9 cellular contexts compared by ENCODE assay signal in the genomic region with DNA sequence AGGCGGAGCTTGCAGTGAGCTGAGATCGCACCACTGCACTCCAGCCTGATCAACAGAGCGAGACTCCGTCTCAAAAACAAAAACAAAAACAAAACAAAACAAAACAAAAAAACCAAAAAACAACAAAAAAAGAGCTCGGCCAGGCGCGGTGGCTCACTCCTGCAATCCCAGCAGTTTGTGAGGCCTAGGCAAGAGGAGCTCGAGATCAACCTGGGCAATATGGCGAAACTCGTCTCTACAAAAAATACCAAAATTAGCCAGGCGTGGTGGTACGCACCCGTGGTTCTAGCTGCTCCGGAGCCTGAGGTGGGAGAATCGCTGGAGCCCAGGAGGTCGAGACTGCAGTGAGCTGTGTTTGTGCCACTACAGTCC. TPM values are rescaled to one million over a fixed set of nuclear protein-coding genes. Genes with fewer than 3 reads are reported as not detected.
DNase-seq lines count a peak whose midpoint lies in the region; ATAC-seq and TF ChIP-seq lines count a peak whose summit lies in the region.
"Had no signal": no experiment of that assay in that cellular context is flagged by ENCODE, and none has a peak within 500 bp of the region (broad histone marks: within the 10 kb centered on the region; RNA-seq: fewer than 3 reads in every experiment).

No MANE protein-coding gene starts in this region.

- TF ChIP-seq CTCF in CD4-positive, alpha-beta T cell (IDR thresholded peaks at IDR 0.05): no peak
- TF ChIP-seq CTCF in ascending aorta (IDR thresholded peaks at IDR 0.05) (no peak), natural killer cell (IDR thresholded peaks at IDR 0.05) (no peak)

- no peaks in the 10 kb centered on the region for H3K27me3 ChIP-seq in CD4-positive, alpha-beta T cell (ENCODE audit: control insufficient read depth, insufficient read depth, low read length)
- H3K27me3 ChIP-seq in HUES64 (ENCODE audit: insufficient read depth, low read length): peaks cover 10% of the 10 kb centered on the region
- H3K27me3 ChIP-seq in ascending aorta: no peaks in the 10 kb centered on the region

- peak overlapping the region; percentile 94 for H3K27ac Mint-ChIP-seq in CD4-positive, alpha-beta T cell
- H3K27ac Mint-ChIP-seq in natural killer cell: peak overlapping the region; percentile 84 to 91

- H3K36me3 ChIP-seq in HUES64 (ENCODE audit: insufficient read depth, low read length): no peaks in the 10 kb centered on the region
- H3K36me3 ChIP-seq in ascending aorta: no peaks in the 10 kb centered on the region

- no peaks in the 10 kb centered on the region for H3K9me3 ChIP-seq in CD4-positive, alpha-beta T cell (ENCODE audit: control insufficient read depth, low read length)
- H3K9me3 ChIP-seq in HUES64 (ENCODE audit: insufficient read depth, low read depth, low read length): no peaks in the 10 kb centered on the region
- no peaks in the 10 kb centered on the region for H3K9me3 ChIP-seq in ascending aorta

- H3K27me3 Mint-ChIP-seq in CD4-positive, alpha-beta T cell: peaks cover 22% of the 10 kb centered on the region
- H3K27me3 Mint-ChIP-seq in natural killer cell (ENCODE audit: low read depth in 2 of 2): peaks cover 6% of the 10 kb centered on the region in 2 donors

- H3K4me3 Mint-ChIP-seq in CD4-positive, alpha-beta T cell: peak overlapping the region; percentile 96
- peak overlapping the region; percentile 97 for H3K4me3 Mint-ChIP-seq in natural killer cell

- no peak for DNase-seq in CD4-positive, alpha-beta T cell
- DNase-seq in ascending aorta (ENCODE audit: low spot score in 2 of 2) (no peak), natural killer cell (no peak), HUDEP-2 (lab: John Stamatoyannopoulos, UW; ENCODE audit: unreplicated experiment in 76 of 76) (no peak), NCI-H748 treated with DMSO at 0.1 percent for 48 hours (lab: John Stamatoyannopoulos, UW) (no peak), UCSD-AML1 (lab: John Stamatoyannopoulos, UW; ENCODE audit: unreplicated experiment) (no peak)
- DNase-seq: T1000 had no signal

- POLR2A ChIA-PET in CD4-positive, alpha-beta T cell (lab: Charles Lee): interaction anchor here (0.6 to 3.9 kb wide), 16 partner anchors 8 to 381 kb away, joined by 3 to 48 read pairs (median 6); a partner anchor contains a TSS

- ATAC-seq in CD4-positive, alpha-beta T cell (ENCODE audit: poor library complexity): no peak
- ATAC-seq in natural killer cell (no peak), GM18498 (IDR thresholded peaks at IDR 0.05; ENCODE audit: unreplicated experiment) (no peak)

- peak overlapping the region; percentile 27 for H3K4me3 ChIP-seq in HUES64 (ENCODE audit: low read length)
- peak overlapping the region; percentile 63 to 70 for H3K4me3 ChIP-seq in ascending aorta

- CTCF ChIA-PET in CD4-positive, alpha-beta T cell (lab: Charles Lee): interaction anchor here (0.7 to 2.6 kb wide), 16 partner anchors 10 to 381 kb away, joined by 3 to 23 read pairs (median 5); a partner anchor contains a TSS

- H3K36me3 Mint-ChIP-seq in CD4-positive, alpha-beta T cell (ENCODE audit: low read depth): peaks cover 35% of the 10 kb centered on the region
- peaks cover 10% of the 10 kb centered on the region for H3K36me3 Mint-ChIP-seq in natural killer cell

- peaks cover 4% of the 10 kb centered on the region for H3K9me3 Mint-ChIP-seq in CD4-positive, alpha-beta T cell
- H3K9me3 Mint-ChIP-seq in natural killer cell: no peaks in the 10 kb centered on the region

- H3K4me1 ChIP-seq in HUES64 (ENCODE audit: insufficient read depth, low read length) (no peaks in the 10 kb centered on the region), ascending aorta (peaks cover 0 to 10% of the 10 kb centered on the region in 2 donors)

- H3K27ac ChIP-seq in CD4-positive, alpha-beta T cell (ENCODE audit: low read depth, low read length): no peak overlapping the region
- H3K27ac ChIP-seq in HUES64 (ENCODE audit: low read depth, low read length): no peak overlapping the region
- H3K27ac ChIP-seq in ascending aorta: peak overlapping the region in 1 of 2 donors; percentile 36

- intact Hi-C loops in CD4-positive, alpha-beta T cell (cut with DNase I, micrococcal nuclease): loop anchor here in 1 of 2 experiments (2.0 kb wide), 1 partner anchor 26 kb away; no protein-coding TSS in a partner anchor
- intact Hi-C loops in ascending aorta (cut with DNase I) (loop anchor here (1.0 to 5.0 kb wide), 2 partner anchors 26 to 77 kb away; a partner anchor contains a TSS), natural killer cell (cut with micrococcal nuclease) (loop anchor here (5.0 to 10.0 kb wide), 2 partner anchors 83 to 380 kb away; a partner anchor contains a TSS)

- H3K4me1 Mint-ChIP-seq in CD4-positive, alpha-beta T cell (ENCODE audit: low read depth): peaks cover 65% of the 10 kb centered on the region
- H3K4me1 Mint-ChIP-seq in natural killer cell: peaks cover 44 to 56% of the 10 kb centered on the region in 2 donors

- 59% methylated on average over 16 of the region's 16 CpGs for WGBS in HUES64

- H3K9ac ChIP-seq in HUES64 (ENCODE audit: low read depth, low read length): no peak overlapping the region

RNA-seq across cellular contexts. Expression of a gene that starts 20.2 kb away (rescaled TPM):
- total RNA-seq in CD4-positive, alpha-beta T cell: 1 to 10 TPM; 3.4 to 3.8 TPM
- polyA plus RNA-seq in HUES64 (2013, experiment 1 of 2): not detected
- 0.25 TPM for polyA plus RNA-seq in HUES64 (2013, experiment 2 of 2)
- total RNA-seq in ascending aorta (6.1 TPM), natural killer cell (1 to 10 TPM in 1 of 3 donors, under 1 TPM in 1, not detected in 1; 0.73 to 1.2 TPM)

RNA-seq across cellular contexts. Expression of a gene that starts 37.4 kb away (rescaled TPM):
- not detected for total RNA-seq in CD4-positive, alpha-beta T cell
- not detected for polyA plus RNA-seq in HUES64 (2013, experiment 1 of 2)
- polyA plus RNA-seq in HUES64 (2013, experiment 2 of 2): not detected
- total RNA-seq in ascending aorta: not detected
- not detected for total RNA-seq in natural killer cell

RNA-seq across cellular contexts. Expression of a gene that starts 38.2 kb away (rescaled TPM):
- total RNA-seq in CD4-positive, alpha-beta T cell: 10 to 100 TPM; 21.4 to 24.0 TPM
- 13.2 TPM for polyA plus RNA-seq in HUES64 (2013, experiment 1 of 2)
- polyA plus RNA-seq in HUES64 (2013, experiment 2 of 2): 12.2 TPM
- total RNA-seq in ascending aorta (105 TPM), natural killer cell (10 to 100 TPM; 33.4 to 41.6 (median 36.0) TPM)

RNA-seq across cellular contexts. Expression of a gene that starts 53.9 kb away (rescaled TPM):
- not detected for total RNA-seq in CD4-positive, alpha-beta T cell
- not detected for polyA plus RNA-seq in HUES64 (2013, experiment 1 of 2)
- polyA plus RNA-seq in HUES64 (2013, experiment 2 of 2): not detected
- total RNA-seq in ascending aorta: not detected
- not detected for total RNA-seq in natural killer cell

RNA-seq across cellular contexts. Expression of a gene that starts 58.9 kb away (rescaled TPM):
- total RNA-seq in CD4-positive, alpha-beta T cell: 1,000 to 10,000 TPM; 2,499 to 2,682 TPM
- polyA plus RNA-seq in HUES64 (2013, experiment 1 of 2): 2,091 TPM
- polyA plus RNA-seq in HUES64 (2013, experiment 2 of 2): 2,124 TPM
- total RNA-seq in ascending aorta (2,870 TPM), natural killer cell (1,000 to 10,000 TPM; 1,089 to 1,233 (median 1,138) TPM)
